Comparison of ENCODE assay signal across 8 cellular contexts in the genomic region with DNA sequence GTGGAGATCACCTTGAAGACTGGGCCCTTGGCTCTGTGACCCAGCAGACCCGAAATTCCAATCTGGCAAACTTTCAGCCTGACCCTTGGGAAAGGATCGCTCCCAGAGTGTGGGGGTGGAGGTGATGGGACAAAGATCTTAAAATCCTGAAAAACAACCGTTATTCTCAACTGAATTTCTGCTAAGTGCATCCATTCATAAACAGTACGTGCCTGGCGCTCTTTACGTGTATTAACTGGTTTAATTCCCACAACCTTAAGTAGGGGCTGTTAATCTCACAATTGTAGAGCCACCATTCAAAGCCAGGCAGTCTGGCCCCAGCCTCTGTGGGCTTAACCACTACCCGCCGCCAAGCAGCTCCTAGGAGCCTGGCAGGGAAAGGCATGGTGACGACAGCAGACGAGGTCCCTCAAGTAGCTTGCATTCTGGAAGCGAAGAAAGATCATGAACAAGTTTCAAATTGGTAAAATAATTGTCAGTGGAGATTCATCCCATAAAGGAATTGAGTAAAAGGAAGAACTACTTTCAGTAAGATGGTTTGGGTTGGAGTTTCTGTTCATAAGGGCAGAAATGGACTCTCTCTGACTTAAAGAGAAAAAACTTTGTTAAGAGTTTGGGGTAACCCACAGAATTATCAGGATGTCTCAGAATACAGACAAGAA. TPM values are rescaled to one million over a fixed set of nuclear protein-coding genes. Genes with fewer than 3 reads are reported as not detected.
DNase-seq lines count a peak whose midpoint lies in the region; ATAC-seq and TF ChIP-seq lines count a peak whose summit lies in the region.

No MANE protein-coding gene starts in this region.

- peaks cover 56% of the 10 kb centered on the region for H3K4me1 Mint-ChIP-seq in activated T-cell treated with anti-CD3 and anti-CD28 coated beads, Interleukin-2, amount 50 U/mL, for 4 hours (ENCODE audit: low read depth)

- H3K4me3 Mint-ChIP-seq in activated T-cell treated with anti-CD3 and anti-CD28 coated beads, Interleukin-2, amount 50 U/mL, for 4 hours = peak overlapping the region; percentile 80

- peak; percentile 9 for ATAC-seq in GM18499 (IDR thresholded peaks at IDR 0.05; ENCODE audit: insufficient read depth, unreplicated experiment)
- ATAC-seq in HG02571 (IDR thresholded peaks at IDR 0.05; ENCODE audit: unreplicated experiment) = peak; percentile 11
- ATAC-seq in activated T-cell treated with anti-CD3 and anti-CD28 coated beads, Interleukin-2, amount 50 U/mL, for 4 hours = peak; percentile 46 to 50

- H3K36me3 Mint-ChIP-seq in activated T-cell treated with anti-CD3 and anti-CD28 coated beads, Interleukin-2, amount 50 U/mL, for 4 hours (ENCODE audit: insufficient read depth) = no peaks in the 10 kb centered on the region

- in situ Hi-C loops in ACHN (cut with HindIII; ENCODE audit: low pct_ligation_motif_present, low pct_unique_long_range_greater_than_20kb, low sequenced_read_pairs) = no loop called here

- no peak for TF ChIP-seq CTCF in fibroblast of the aortic adventitia (IDR thresholded peaks at IDR 0.05; ENCODE audit: insufficient read depth, low read length)

- DNase-seq in NCI-H2171 (lab: John Stamatoyannopoulos, UW) = peak; percentile 18
- no peak for DNase-seq in activated T-cell treated with anti-CD3 and anti-CD28 coated beads, Interleukin-2, amount 50 U/mL, for 4 hours
- DNase-seq in fibroblast of the aortic adventitia (ENCODE audit: low read depth) = peak; percentile 66
- DNase-seq in nucleus accumbens (lab: John Stamatoyannopoulos, UW) = peak in 38 of 56 donors; percentile 9 to 79 (median 47)
- DNase-seq in ACHN = no peak
- no peak for DNase-seq in NCI-H2196 (lab: John Stamatoyannopoulos, UW; ENCODE audit: unreplicated experiment)

- H3K27me3 Mint-ChIP-seq in activated T-cell treated with anti-CD3 and anti-CD28 coated beads, Interleukin-2, amount 50 U/mL, for 4 hours (ENCODE audit: low read depth) = peaks cover 36% of the 10 kb centered on the region

- H3K4me3 ChIP-seq in fibroblast of the aortic adventitia (ENCODE audit: low read depth, low read length) = peak overlapping the region; percentile 50

- H3K9me3 Mint-ChIP-seq in activated T-cell treated with anti-CD3 and anti-CD28 coated beads, Interleukin-2, amount 50 U/mL, for 4 hours = peaks cover 2% of the 10 kb centered on the region

RNA-seq across cellular contexts. Expression of gene RGS16, which starts 11.4 kb away (rescaled TPM):
- 10 to 100 TPM; 38.8 to 62.8 (median 53.6) TPM for total RNA-seq in activated T-cell treated with anti-CD3 and anti-CD28 coated beads, Interleukin-2, amount 50 U/mL, for 4 hours
- total RNA-seq in fibroblast of the aortic adventitia (ENCODE audit: low replicate concordance) = 2.3 and 2.5 TPM in 2 replicates

RNA-seq across cellular contexts. Expression of gene RNASEL, which starts 26.5 kb away (rescaled TPM):
- total RNA-seq in activated T-cell treated with anti-CD3 and anti-CD28 coated beads, Interleukin-2, amount 50 U/mL, for 4 hours = 1 to 10 TPM; 1.7 to 2.5 (median 2.0) TPM
- total RNA-seq in fibroblast of the aortic adventitia (ENCODE audit: low replicate concordance) = 9.5 and 12.3 TPM in 2 replicates

Comparison
In these comparisons a context has a peak if more than half of its experiments do, and no peak if none do; other contexts are left out.
1. DNase-seq: peak in NCI-H2171 (single experiment), fibroblast of the aortic adventitia (single experiment) and nucleus accumbens (38 of 56); none in activated T-cell treated with anti-CD3 and anti-CD28 coated beads, Interleukin-2, amount 50 U/mL, for 4 hours (single experiment), ACHN (single experiment) and NCI-H2196 (single experiment).
2. RNA of gene RGS16, which starts 11.4 kb away (total RNA-seq): 38.8 to 62.8 TPM in activated T-cell treated with anti-CD3 and anti-CD28 coated beads, Interleukin-2, amount 50 U/mL, for 4 hours; 2.3 to 2.5 TPM in fibroblast of the aortic adventitia; every median in the first group is over 10 times any median in the second.
3. Peak in every context shown above with its lines, with median percentiles within 50 percentile points of each other: ATAC-seq.